Comparison of ENCODE assay signal across 1 cellular context in the genomic region with DNA sequence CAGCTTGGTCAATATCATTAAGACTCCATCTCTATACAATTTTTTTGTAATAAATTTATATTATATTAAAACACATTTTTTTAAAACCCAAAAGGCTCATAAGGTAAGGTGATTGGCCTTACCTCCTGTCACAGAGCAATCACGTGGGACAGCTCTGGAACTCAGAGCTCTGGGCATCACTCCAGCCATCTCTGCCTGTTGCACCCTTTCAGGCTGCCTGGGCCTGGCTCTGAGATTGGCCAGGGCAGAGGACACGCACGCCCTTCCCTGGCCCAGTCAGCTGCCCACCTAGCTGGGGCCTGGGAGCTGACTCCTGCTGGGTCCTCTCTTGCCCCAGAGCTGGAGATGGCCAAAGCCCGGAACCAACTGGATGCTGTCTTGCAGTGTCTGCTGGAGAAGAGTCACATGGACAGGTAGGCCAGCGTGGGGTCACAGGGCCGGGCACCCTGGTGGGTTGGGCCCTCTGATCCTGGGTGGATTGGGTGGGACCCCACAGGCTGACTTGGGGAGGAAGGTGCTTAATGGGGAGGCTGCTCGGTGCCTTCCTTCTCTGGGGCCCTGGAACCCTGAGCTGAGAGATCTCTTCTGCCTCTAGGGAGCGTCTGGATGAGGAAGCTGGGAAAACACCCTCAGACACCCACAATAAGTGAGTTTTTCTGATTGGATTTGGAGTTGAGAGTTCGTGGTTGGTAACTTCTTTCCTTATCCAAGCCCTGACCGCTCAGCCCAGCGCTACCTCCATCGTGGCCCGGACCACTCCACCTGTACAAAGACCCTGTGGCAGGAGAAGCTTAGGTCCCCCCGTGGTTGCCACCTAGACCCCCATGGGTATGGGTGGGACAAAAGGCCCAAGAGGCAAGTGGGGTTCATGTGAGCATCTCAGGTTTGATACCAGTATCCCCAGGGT.
TF ChIP-seq lines count a peak whose summit lies in the region.

No MANE protein-coding gene starts in this region.

TF ChIP-seq in HepG2, 621 proteins besides CTCF, POLR2A, EP300 and RAD21:
- TF ChIP-seq ZBTB3 (CRISPR knock-in tag; IDR thresholded peaks at IDR 0.05; ENCODE audit: borderline replicate concordance, low read depth) (no peak), TOE1 (CRISPR knock-in tag; IDR thresholded peaks at IDR 0.05) (no peak), THRA (CRISPR knock-in tag; IDR thresholded peaks at IDR 0.05; ENCODE audit: borderline replicate concordance) (no peak), ZNF101 (CRISPR knock-in tag; IDR thresholded peaks at IDR 0.05; ENCODE audit: borderline replicate concordance, low read depth) (no peak)
